In the genomic region with DNA sequence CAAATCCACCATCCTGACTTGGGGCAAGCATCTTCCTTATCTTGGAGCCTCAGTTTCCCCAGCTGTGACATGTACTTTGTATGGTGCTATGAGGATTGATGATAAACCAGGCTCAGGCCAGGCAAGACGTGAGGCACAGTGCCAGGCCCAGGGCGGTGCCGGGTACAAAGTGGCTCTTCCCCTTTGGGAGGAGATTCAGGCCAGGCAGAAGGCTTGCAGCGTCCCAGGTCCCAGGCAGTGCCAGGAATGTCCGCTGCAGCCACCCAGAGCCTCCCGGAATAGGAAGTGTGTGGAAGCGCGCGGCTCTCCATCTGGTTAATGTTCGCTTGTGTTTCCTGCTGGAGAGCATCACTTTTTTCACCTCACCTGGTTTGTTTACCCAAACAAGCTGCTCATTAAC, we compare ENCODE assay signal across 31 cellular contexts.
"Had no signal": no experiment of that assay in that cellular context is flagged by ENCODE, and none has a peak within 500 bp of the region (broad histone marks: within the 10 kb centered on the region; RNA-seq: fewer than 3 reads in every experiment).

No MANE protein-coding gene starts in this region.

- H2AFZ ChIP-seq: parathyroid adenoma had no signal

- H3K79me2 ChIP-seq: parathyroid adenoma had no signal

- H3K4me1 ChIP-seq: foreskin keratinocyte, heart left ventricle, left lung, parathyroid adenoma, psoas muscle, upper lobe of right lung had no signal

- H3K4me1 Mint-ChIP-seq: activated CD4-positive, alpha-beta T cell treated with anti-CD3 and anti-CD28 coated beads, Interleukin-2, amount 10 ng/mL, durations not matched to agents 24 days and 14 days; activated T-helper 17 cell treated with anti-CD3 and anti-CD28 coated beads, Interleukin-2, amount 50 U/mL, for 72 hours; immature natural killer cell; naive B cell; stimulated activated effector memory CD8-positive, alpha-beta T cell treated with anti-CD3 and anti-CD28 coated beads, Interleukin-12 subunit alpha, Interleukin-12 subunit beta, amount 100 ng/mL, for 72 hours had no signal

- H3K36me3 Mint-ChIP-seq: activated CD4-positive, alpha-beta memory T cell treated with anti-CD3 and anti-CD28 coated beads for 36 hours; immature natural killer cell; naive B cell; stimulated activated effector memory CD8-positive, alpha-beta T cell treated with anti-CD3 and anti-CD28 coated beads, Interleukin-12 subunit alpha, Interleukin-12 subunit beta, amount 100 ng/mL, for 72 hours had no signal

- H3K4me3 Mint-ChIP-seq: activated CD4-positive, alpha-beta memory T cell treated with anti-CD3 and anti-CD28 coated beads for 36 hours; activated CD4-positive, alpha-beta T cell treated with anti-CD3 and anti-CD28 coated beads, Interleukin-2, amount 10 ng/mL, durations not matched to agents 24 days and 14 days; activated T-cell treated with anti-CD3 and anti-CD28 coated beads, Interleukin-2, amount 50 U/mL, for 24 hours; activated T-helper 17 cell treated with anti-CD3 and anti-CD28 coated beads, Interleukin-2, amount 50 U/mL, for 72 hours; endodermal cell; immature natural killer cell; nephron progenitor cell; stimulated activated effector memory CD8-positive, alpha-beta T cell treated with anti-CD3 and anti-CD28 coated beads, Interleukin-12 subunit alpha, Interleukin-12 subunit beta, amount 100 ng/mL, for 72 hours; stimulated activated naive CD8-positive, alpha-beta T cell treated with anti-CD3 and anti-CD28 coated beads, Interleukin-15, Interleukin-2, amounts not matched to agents 100 ng/mL and 50 ng/mL, for 24 hours had no signal

- H3K27ac Mint-ChIP-seq: activated CD4-positive, alpha-beta memory T cell treated with anti-CD3 and anti-CD28 coated beads for 36 hours; activated CD4-positive, alpha-beta T cell treated with anti-CD3 and anti-CD28 coated beads, Interleukin-2, amount 10 ng/mL, durations not matched to agents 24 days and 14 days; activated T-cell treated with anti-CD3 and anti-CD28 coated beads, Interleukin-2, amount 50 U/mL, for 24 hours; activated T-helper 17 cell treated with anti-CD3 and anti-CD28 coated beads, Interleukin-2, amount 50 U/mL, for 72 hours; endodermal cell; immature natural killer cell; naive B cell; stimulated activated effector memory CD8-positive, alpha-beta T cell treated with anti-CD3 and anti-CD28 coated beads, Interleukin-12 subunit alpha, Interleukin-12 subunit beta, amount 100 ng/mL, for 72 hours; stimulated activated naive CD8-positive, alpha-beta T cell treated with anti-CD3 and anti-CD28 coated beads, Interleukin-15, Interleukin-2, amounts not matched to agents 100 ng/mL and 50 ng/mL, for 24 hours had no signal

- ATAC-seq: activated T-helper 17 cell treated with anti-CD3 and anti-CD28 coated beads, Interleukin-2, amount 50 U/mL, for 72 hours; esophagus mucosa; foreskin keratinocyte; left lung; psoas muscle; stimulated activated effector memory CD8-positive, alpha-beta T cell treated with anti-CD3 and anti-CD28 coated beads, Interleukin-12 subunit alpha, Interleukin-12 subunit beta, amount 100 ng/mL, for 72 hours; upper lobe of right lung had no signal

- H3K27me3 ChIP-seq: brain microvascular endothelial cell had no signal

- H3K27ac ChIP-seq: brain microvascular endothelial cell, foreskin keratinocyte, heart left ventricle, left lung, parathyroid adenoma, psoas muscle, upper lobe of right lung, WERI-Rb-1 had no signal

- H3K4me3 ChIP-seq: heart left ventricle, left lung, psoas muscle, upper lobe of right lung had no signal

- H3K9me3 Mint-ChIP-seq: activated CD4-positive, alpha-beta memory T cell treated with anti-CD3 and anti-CD28 coated beads for 36 hours; activated CD4-positive, alpha-beta T cell treated with anti-CD3 and anti-CD28 coated beads, Interleukin-2, amount 10 ng/mL, durations not matched to agents 24 days and 14 days; activated T-cell treated with anti-CD3 and anti-CD28 coated beads, Interleukin-2, amount 50 U/mL, for 24 hours; activated T-helper 17 cell treated with anti-CD3 and anti-CD28 coated beads, Interleukin-2, amount 50 U/mL, for 72 hours; endodermal cell; immature natural killer cell; stimulated activated naive CD8-positive, alpha-beta T cell treated with anti-CD3 and anti-CD28 coated beads, Interleukin-15, Interleukin-2, amounts not matched to agents 100 ng/mL and 50 ng/mL, for 24 hours had no signal

- H3K36me3 ChIP-seq: brain microvascular endothelial cell, heart left ventricle, left lung, upper lobe of right lung, WERI-Rb-1 had no signal

- FAIRE-seq: astrocyte, TTC549 had no signal

- H3K9me3 ChIP-seq: heart left ventricle, left lung, psoas muscle, upper lobe of right lung had no signal

- DNase-seq: activated CD4-positive, alpha-beta memory T cell treated with anti-CD3 and anti-CD28 coated beads for 36 hours; activated CD4-positive, alpha-beta T cell treated with anti-CD3 and anti-CD28 coated beads, Interleukin-2, amount 10 ng/mL, durations not matched to agents 24 days and 14 days; activated CD4-positive, CD25-positive, alpha-beta regulatory T cell treated with anti-CD3 and anti-CD28 coated beads, Interleukin-2, amount 50 U/mL, for 72 hours; activated CD8-positive, alpha-beta memory T cell treated with anti-CD3 and anti-CD28 coated beads, Interleukin-2, amount 50 U/mL, for 48 hours; activated gamma-delta T cell treated with Interleukin-2 at 50 U/mL for 16 hours; activated naive CD4-positive, alpha-beta T cell treated with anti-CD3 and anti-CD28 coated beads, Interleukin-2, amount 50 U/mL, for 16 hours; activated T-cell treated with anti-CD3 and anti-CD28 coated beads, Interleukin-2, amount 50 U/mL, for 24 hours; amniotic stem cell; brain microvascular endothelial cell; endodermal cell; foreskin keratinocyte; hypothalamus; immature natural killer cell; left lung; naive B cell; nephron progenitor cell; nucleus accumbens; psoas muscle; stimulated activated CD4-positive, alpha-beta T cell treated with anti-CD3 and anti-CD28 coated beads, Interleukin-2, amount 100 ng/mL, for 48 hours; substantia nigra; T-helper 9 cell; upper lobe of right lung; WERI-Rb-1 had no signal
